In genomic region chr11:73156686-73157085, GRCh38 we compare ENCODE assay signal across 14 cellular contexts. TPM values are rescaled to one million over a fixed set of nuclear protein-coding genes. Genes with fewer than 3 reads are reported as not detected.
DNase-seq lines count a peak whose midpoint lies in the region; ATAC-seq, FAIRE-seq and TF ChIP-seq lines count a peak whose summit lies in the region.
"Had no signal": no experiment of that assay in that cellular context is flagged by ENCODE, and none has a peak within 500 bp of the region (broad histone marks: within the 10 kb centered on the region; RNA-seq: fewer than 3 reads in every experiment).

No MANE protein-coding gene starts in this region.

- no peak overlapping the region for H3K4me3 Mint-ChIP-seq in type B pancreatic cell
- no peak overlapping the region for H3K4me3 Mint-ChIP-seq in activated T-cell treated with anti-CD3 and anti-CD28 coated beads, Interleukin-2, amount 50 U/mL, for 4 hours

- no peaks in the 10 kb centered on the region for H3K27me3 Mint-ChIP-seq in type B pancreatic cell
- H3K27me3 Mint-ChIP-seq in activated T-cell treated with anti-CD3 and anti-CD28 coated beads, Interleukin-2, amount 50 U/mL, for 4 hours (ENCODE audit: low read depth): no peaks in the 10 kb centered on the region

- 19% methylated on average over 2 of the region's 2 CpGs for WGBS in HepG2 (ENCODE audit: low lambda C conversion rate)

- no peak for TF ChIP-seq RAD21 in HepG2 (CRISPR knock-in tag; IDR thresholded peaks at IDR 0.05)

- H3K9me3 ChIP-seq in cardiac muscle cell (ENCODE audit: low read depth) (no peaks in the 10 kb centered on the region), Peyer's patch (no peaks in the 10 kb centered on the region), HepG2 (ENCODE audit: low read length) (no peaks in the 10 kb centered on the region)

- no peak overlapping the region for H3K4me3 ChIP-seq in cardiac muscle cell
- H3K4me3 ChIP-seq in Peyer's patch: no peak overlapping the region
- H3K4me3 ChIP-seq in HepG2 (replicated peaks in 1 of 3; ENCODE audit: insufficient read depth in 1 of 3, low read depth in 2 of 3, low read length in 3 of 3): no peak overlapping the region

- no peak for TF ChIP-seq CTCF in cardiac muscle cell (IDR thresholded peaks at IDR 0.05; ENCODE audit: low read depth, low read length)
- no peak for TF ChIP-seq CTCF in Peyer's patch (IDR thresholded peaks at IDR 0.05)
- no peak for TF ChIP-seq CTCF in HepG2 (CRISPR knock-in tag; IDR thresholded peaks at IDR 0.05)
- TF ChIP-seq CTCF in type B pancreatic cell (conservative IDR thresholded peaks at IDR 0.05): no peak

- in situ Hi-C loops in HepG2 (cut with HindIII; ENCODE audit: extremely low pct_ligation_motif_present, low pct_unique_long_range_greater_than_20kb): no loop called here

- FAIRE-seq in HepG2 (lab: Jason Lieb, UNC): no peak
- FAIRE-seq: colon had no signal

- H3K79me2 ChIP-seq in HepG2 (ENCODE audit: insufficient read depth, low read length): no peaks in the 10 kb centered on the region

- TF ChIP-seq POLR2A in Peyer's patch (IDR thresholded peaks at IDR 0.05) (no peak), HepG2 (IDR thresholded peaks at IDR 0.05; ENCODE audit: insufficient read depth in 1 of 2, low read depth in 2 of 2, low read length in 2 of 2) (no peak)

- H3K4me1 Mint-ChIP-seq in type B pancreatic cell (ENCODE audit: unreplicated experiment): peaks cover 37% of the 10 kb centered on the region
- peaks cover 60% of the 10 kb centered on the region for H3K4me1 Mint-ChIP-seq in activated T-cell treated with anti-CD3 and anti-CD28 coated beads, Interleukin-2, amount 50 U/mL, for 4 hours (ENCODE audit: low read depth)

- no peak for DNase-seq in cardiac muscle cell (ENCODE audit: low read depth in 1 of 2, low spot score in 1 of 2)
- no peak for DNase-seq in Right ventricle myocardium inferior (ENCODE audit: missing footprints)
- no peak for DNase-seq in Peyer's patch
- DNase-seq in HepG2 (ENCODE audit: low spot score): no peak
- no peak for DNase-seq in type B pancreatic cell (ENCODE audit: extremely low spot score, unreplicated experiment)
- no peak for DNase-seq in activated T-cell treated with anti-CD3 and anti-CD28 coated beads, Interleukin-2, amount 50 U/mL, for 4 hours
- no peak for DNase-seq in middle frontal gyrus (ENCODE audit: extremely low spot score, low spot score)
- DNase-seq in DMS53 treated with DMSO at 0.1 percent for 48 hours (lab: John Stamatoyannopoulos, UW; ENCODE audit: unreplicated experiment): no peak
- DNase-seq: ACHN; activated CD4-positive, alpha-beta T cell treated with anti-CD3 and anti-CD28 coated beads for 1 hour; NCI-H2107 had no signal

- CTCF ChIA-PET in HepG2 (lab: Yijun Ruan, JAX; ENCODE audit: low intra/inter-chr PET ratio, low total read pairs): no interaction called here

- peak overlapping the region; percentile 35; the same call in 1 of the 2 replicates for H3K9ac ChIP-seq in HepG2 (ENCODE audit: insufficient read depth, low read depth, low read length)

- H3K9me3 Mint-ChIP-seq in type B pancreatic cell: no peaks in the 10 kb centered on the region
- no peaks in the 10 kb centered on the region for H3K9me3 Mint-ChIP-seq in activated T-cell treated with anti-CD3 and anti-CD28 coated beads, Interleukin-2, amount 50 U/mL, for 4 hours

- H3K27ac ChIP-seq in cardiac muscle cell (peak overlapping the region; percentile 96), Peyer's patch (peak overlapping the region in 3 of 4 donors; percentile 35 to 89 (median 67)), HepG2 (ENCODE audit: extremely low read length, insufficient read depth, low read length) (no peak overlapping the region)
- H3K27ac ChIP-seq: epithelial cell of prostate had no signal

- BruUV-seq in HepG2 (replicated peaks; lab: Mats Ljungman, UMichigan): no TSS peak

- no peaks in the 10 kb centered on the region for H3K36me3 ChIP-seq in cardiac muscle cell
- no peaks in the 10 kb centered on the region for H3K36me3 ChIP-seq in Peyer's patch
- no peaks in the 10 kb centered on the region for H3K36me3 ChIP-seq in HepG2 (replicated peaks in 1 of 2; ENCODE audit: control insufficient read depth in 1 of 2, insufficient read depth in 2 of 2, low read length in 2 of 2)

- H3K4me2 ChIP-seq in HepG2 (ENCODE audit: low read depth, low read length): peak overlapping the region; percentile 78

- H4K20me1 ChIP-seq in HepG2 (ENCODE audit: insufficient read depth, low read length): no peaks in the 10 kb centered on the region

- TF ChIP-seq EP300 in HepG2 (IDR thresholded peaks at IDR 0.05; ENCODE audit: low read depth in 2 of 2, low read length in 2 of 2): no peak
- TF ChIP-seq EP300 in HepG2 (CRISPR knock-in tag; IDR thresholded peaks at IDR 0.05; ENCODE audit: borderline replicate concordance): no peak

- no peak overlapping the region for H2AFZ ChIP-seq in HepG2 (ENCODE audit: low read length)

- peak overlapping the region; percentile 53 for H3K27ac Mint-ChIP-seq in type B pancreatic cell
- H3K27ac Mint-ChIP-seq: progenitor cell of endocrine pancreas had no signal

- H3K36me3 Mint-ChIP-seq in type B pancreatic cell: no peaks in the 10 kb centered on the region
- H3K36me3 Mint-ChIP-seq in activated T-cell treated with anti-CD3 and anti-CD28 coated beads, Interleukin-2, amount 50 U/mL, for 4 hours (ENCODE audit: insufficient read depth): no peaks in the 10 kb centered on the region

- peaks cover 51% of the 10 kb centered on the region for H3K4me1 ChIP-seq in cardiac muscle cell (ENCODE audit: low read depth)
- H3K4me1 ChIP-seq in Peyer's patch: peaks cover 4 to 60% (median 50%) of the 10 kb centered on the region in 4 donors
- H3K4me1 ChIP-seq in HepG2 (ENCODE audit: insufficient read depth, low read length): peaks cover 98% of the 10 kb centered on the region

- intact Hi-C loops in Right ventricle myocardium inferior (cut with DNase I): no loop called here
- intact Hi-C loops in HepG2 (cut with micrococcal nuclease; ENCODE audit: unreplicated experiment): loop anchor here (1.0 kb wide), 1 partner anchor 13 kb away; no protein-coding TSS in a partner anchor

- H3K27me3 ChIP-seq in cardiac muscle cell (no peaks in the 10 kb centered on the region), Peyer's patch (no peaks in the 10 kb centered on the region), HepG2 (ENCODE audit: control insufficient read depth in 1 of 2, insufficient read depth in 2 of 2, low read length in 2 of 2) (no peaks in the 10 kb centered on the region)

- POLR2A ChIA-PET in HepG2 (lab: Yijun Ruan, JAX): interaction anchor here (3.9 to 5.0 kb wide), 3 partner anchors 9 to 20 kb away, joined by 45 to 152 read pairs (median 78); partner anchors contain the start of gene FCHSD2

- ATAC-seq in Right ventricle myocardium inferior (no peak), HepG2 (no peak)
- ATAC-seq in activated T-cell treated with anti-CD3 and anti-CD28 coated beads, Interleukin-2, amount 50 U/mL, for 4 hours: no peak

TF ChIP-seq in HepG2, 621 proteins besides CTCF, POLR2A, EP300 and RAD21 (continues in another document):
- peak; percentile 6; the same call in 1 of the 2 replicates for TF ChIP-seq ZFP91 (CRISPR knock-in tag; IDR thresholded peaks at IDR 0.05; ENCODE audit: borderline replicate concordance)

RNA-seq across cellular contexts. Expression of gene FCHSD2, which starts 14.6 kb away (rescaled TPM):
- total RNA-seq in cardiac muscle cell: 9.6 and 12.3 TPM in 2 replicates
- 16.9 and 31.4 TPM in 2 replicates for polyA plus RNA-seq in cardiac muscle cell
- 36.6 TPM for total RNA-seq in Right ventricle myocardium inferior
- total RNA-seq in Peyer's patch: 10 to 100 TPM in 3 of 4 donors, 1 to 10 TPM in 1; 6.7 to 95.7 (median 10.2) TPM
- total RNA-seq in HepG2 (2016; rRNA removed; fragmentation: Illumina TruSeq; extraction: Trizol): 20.5 and 23.6 TPM in 2 replicates
- 36.4 and 45.6 TPM in 2 replicates for total RNA-seq in HepG2 (2016; cell fraction: cytosol; rRNA removed; fragmentation: Illumina TruSeq; extraction: Trizol; ENCODE audit: low read depth)
- total RNA-seq in HepG2 (2016; cell fraction: insoluble cytoplasmic fraction; rRNA removed; fragmentation: Illumina TruSeq; extraction: Trizol): 17.9 and 25.0 TPM in 2 replicates
- total RNA-seq in HepG2 (2016; cell fraction: membrane; rRNA removed; fragmentation: Illumina TruSeq; extraction: Trizol): 23.5 and 26.3 TPM in 2 replicates
- total RNA-seq in HepG2 (2016; cell fraction: nucleus; rRNA removed; fragmentation: Illumina TruSeq; extraction: Trizol): 28.1 and 35.4 TPM in 2 replicates
- polyA plus RNA-seq in HepG2 (2011; rRNA removed): 24.6 and 24.8 TPM in 2 replicates
- polyA plus RNA-seq in HepG2 (2011; cell fraction: cytosol; rRNA removed): 14.0 and 18.1 TPM in 2 replicates
- polyA plus RNA-seq in HepG2 (2011; cell fraction: nucleus; rRNA removed): 32.8 and 33.0 TPM in 2 replicates
- polyA plus RNA-seq in HepG2 (2012): 20.0 and 26.1 TPM in 2 replicates
- 8.8 and 9.5 TPM in 2 replicates for polyA plus RNA-seq in HepG2 (2016; cell fraction: cytosol; fragmentation: Illumina TruSeq; extraction: Trizol; ENCODE audit: low read depth)
- 27.6 and 28.5 TPM in 2 replicates for polyA plus RNA-seq in HepG2 (2016; cell fraction: insoluble cytoplasmic fraction; fragmentation: Illumina TruSeq; extraction: Trizol; ENCODE audit: low read depth)
- 18.7 and 19.6 TPM in 2 replicates for polyA plus RNA-seq in HepG2 (2016; cell fraction: membrane; fragmentation: Illumina TruSeq; extraction: Trizol; ENCODE audit: low read depth)
- 50.7 and 53.8 TPM in 2 replicates for polyA plus RNA-seq in HepG2 (2016; cell fraction: nucleus; fragmentation: Illumina TruSeq; extraction: Trizol; ENCODE audit: insufficient read depth, low read depth)
- 9.0 and 22.4 TPM in 2 replicates for polyA minus RNA-seq in HepG2 (2011; rRNA and poly(A)+ RNA removed; ENCODE audit: low replicate concordance)
- 21.3 and 25.2 TPM in 2 replicates for polyA minus RNA-seq in HepG2 (2011; cell fraction: cytosol; rRNA and poly(A)+ RNA removed)
- polyA minus RNA-seq in HepG2 (2011; cell fraction: nucleus; rRNA and poly(A)+ RNA removed): 51.1 and 62.9 TPM in 2 replicates
- 30.8 and 32.0 TPM in 2 replicates for total RNA-seq in type B pancreatic cell (ENCODE audit: low replicate concordance)
- total RNA-seq in activated T-cell treated with anti-CD3 and anti-CD28 coated beads, Interleukin-2, amount 50 U/mL, for 4 hours: 10 to 100 TPM; 16.3 to 25.0 (median 20.3) TPM
